Comparison of ENCODE assay signal across 9 cellular contexts in the genomic region with DNA sequence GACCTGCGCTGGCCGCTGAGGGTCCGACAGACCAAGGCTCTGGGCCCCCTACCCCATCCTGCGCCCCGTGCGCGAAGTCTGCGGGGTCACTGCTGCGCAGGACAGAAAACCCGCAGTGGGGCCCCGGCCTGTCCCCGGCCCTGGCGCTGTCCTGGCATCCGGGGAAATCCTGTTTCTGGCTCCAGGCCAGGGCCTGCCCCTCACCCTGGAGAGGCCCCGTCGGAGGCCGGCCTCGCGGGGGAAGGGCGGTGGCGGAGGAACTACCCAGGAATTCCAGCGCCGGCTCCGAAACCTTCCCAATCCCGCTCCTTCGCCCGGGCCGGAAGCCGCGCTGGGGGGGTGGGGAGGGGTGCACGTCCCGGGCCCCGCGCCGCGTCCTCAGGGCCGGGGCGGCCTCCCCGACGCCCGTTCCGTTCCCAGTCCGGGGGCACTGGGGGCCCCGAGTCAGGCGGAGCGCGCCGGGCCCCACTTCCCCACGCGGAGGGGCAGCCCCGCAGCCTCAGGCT.
DNase-seq lines count a peak whose midpoint lies in the region; ATAC-seq and TF ChIP-seq lines count a peak whose summit lies in the region.
"Had no signal": no experiment of that assay in that cellular context is flagged by ENCODE, and none has a peak within 500 bp of the region (broad histone marks: within the 10 kb centered on the region; RNA-seq: fewer than 3 reads in every experiment).

No MANE protein-coding gene starts in this region.

- H3K27me3 ChIP-seq in Peyer's patch: no peaks in the 10 kb centered on the region

- TF ChIP-seq POLR2A in Peyer's patch (IDR thresholded peaks at IDR 0.05): no peak

- peaks cover 5 to 55% (median 31%) of the 10 kb centered on the region in 4 donors for H3K4me1 ChIP-seq in Peyer's patch

- peak overlapping the region; percentile 81 to 95 (median 90) for H3K27ac ChIP-seq in Peyer's patch
- H3K27ac ChIP-seq: 22Rv1 had no signal

- no peak for ATAC-seq in GM21737 (IDR thresholded peaks at IDR 0.05; ENCODE audit: unreplicated experiment)

- peak overlapping the region; percentile 60 to 75 (median 66) for H3K4me3 ChIP-seq in Peyer's patch
- H3K4me3 ChIP-seq in epithelial cell of proximal tubule (ENCODE audit: low read depth, low read length): peak overlapping the region; percentile 55

- TF ChIP-seq CTCF in Peyer's patch (IDR thresholded peaks at IDR 0.05) (no peak), epithelial cell of proximal tubule (conservative IDR thresholded peaks at IDR 0.05; ENCODE audit: low read depth, low read length) (no peak)

- peak; percentile 84 for DNase-seq in DMS 273 (lab: John Stamatoyannopoulos, UW; ENCODE audit: unreplicated experiment)
- no peak for DNase-seq in DMS 273 treated with DMSO at 0.1 percent for 48 hours (lab: John Stamatoyannopoulos, UW)
- DNase-seq in Peyer's patch: peak in 2 of 3 donors; percentile 33 to 70
- no peak for DNase-seq in epithelial cell of proximal tubule (ENCODE audit: low read depth)
- DNase-seq in mucosa of gallbladder (ENCODE audit: low spot score): peak; percentile 43
- DNase-seq in inferior parietal cortex (ENCODE audit: extremely low spot score): no peak
- no peak for DNase-seq in ureter (ENCODE audit: low spot score)

- peaks cover 0 to 5% (median 0%) of the 10 kb centered on the region in 3 donors for H3K36me3 ChIP-seq in Peyer's patch

- no peaks in the 10 kb centered on the region for H3K9me3 ChIP-seq in Peyer's patch

Comparison
In these comparisons a context has a peak if more than half of its experiments do, and no peak if none do; other contexts are left out.
1. DNase-seq: peak in DMS 273 (single experiment), Peyer's patch (2 of 3) and mucosa of gallbladder (single experiment); none in DMS 273 treated with DMSO at 0.1 percent for 48 hours (single experiment), epithelial cell of proximal tubule (single experiment), inferior parietal cortex (single experiment) and ureter (single experiment).